Comparison of ENCODE assay signal across 8 cellular contexts in the genomic region with DNA sequence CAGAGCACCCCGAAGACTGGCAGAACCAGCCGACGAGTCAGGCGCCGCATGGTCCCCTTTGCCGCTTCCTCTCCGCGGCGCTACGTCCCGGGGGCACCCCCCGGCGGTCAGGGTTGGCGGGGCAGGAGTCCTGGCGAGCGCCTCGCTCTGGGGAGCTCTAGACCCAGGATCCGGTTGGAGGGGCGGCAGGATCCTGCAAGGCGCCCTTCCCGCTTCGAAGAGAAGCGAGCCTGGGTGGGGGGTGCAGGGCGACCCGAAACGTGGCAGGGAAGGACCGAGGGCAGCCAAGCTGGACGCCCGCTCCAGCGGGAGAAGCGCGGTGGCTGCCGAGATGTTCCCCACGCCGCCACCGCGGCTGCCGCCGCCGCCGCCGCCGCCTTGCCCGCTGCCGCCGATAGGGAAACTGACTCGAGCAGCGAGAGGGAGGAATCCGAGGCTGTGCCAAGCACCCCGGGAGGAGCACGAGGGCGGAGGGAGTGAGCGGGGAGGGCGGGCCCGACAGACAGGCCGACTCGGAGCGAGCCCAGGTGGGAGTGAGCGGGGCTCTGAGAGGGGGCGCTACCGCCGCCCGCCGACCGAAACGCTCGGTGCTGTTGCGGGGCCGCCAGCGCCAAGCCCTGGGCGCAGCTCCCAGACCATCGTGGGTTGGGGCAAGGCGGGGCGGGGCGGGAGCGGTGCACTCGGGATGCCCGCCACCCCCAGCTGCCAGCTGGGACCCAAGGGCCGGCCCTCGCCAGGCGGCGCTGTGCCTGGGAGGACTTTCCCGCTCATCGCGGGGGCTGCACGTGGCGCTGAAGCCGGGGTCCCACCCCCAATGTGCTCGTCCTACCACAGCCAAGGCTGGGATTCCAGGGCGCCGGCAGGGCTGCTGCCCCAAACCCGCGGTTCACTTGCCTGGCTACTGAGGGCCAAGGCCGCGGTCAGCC. TPM values are rescaled to one million over a fixed set of nuclear protein-coding genes. Genes with fewer than 3 reads are reported as not detected.
A peak's percentile ranks its signal among the peaks of the same experiment; 100 is the strongest.
DNase-seq lines count a peak whose midpoint lies in the region; ATAC-seq and TF ChIP-seq lines count a peak whose summit lies in the region.

A gene with protein sequence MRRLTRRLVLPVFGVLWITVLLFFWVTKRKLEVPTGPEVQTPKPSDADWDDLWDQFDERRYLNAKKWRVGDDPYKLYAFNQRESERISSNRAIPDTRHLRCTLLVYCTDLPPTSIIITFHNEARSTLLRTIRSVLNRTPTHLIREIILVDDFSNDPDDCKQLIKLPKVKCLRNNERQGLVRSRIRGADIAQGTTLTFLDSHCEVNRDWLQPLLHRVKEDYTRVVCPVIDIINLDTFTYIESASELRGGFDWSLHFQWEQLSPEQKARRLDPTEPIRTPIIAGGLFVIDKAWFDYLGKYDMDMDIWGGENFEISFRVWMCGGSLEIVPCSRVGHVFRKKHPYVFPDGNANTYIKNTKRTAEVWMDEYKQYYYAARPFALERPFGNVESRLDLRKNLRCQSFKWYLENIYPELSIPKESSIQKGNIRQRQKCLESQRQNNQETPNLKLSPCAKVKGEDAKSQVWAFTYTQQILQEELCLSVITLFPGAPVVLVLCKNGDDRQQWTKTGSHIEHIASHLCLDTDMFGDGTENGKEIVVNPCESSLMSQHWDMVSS (minus strand): TSS at position 404 of the 926 bp plus-strand sequence. CDS start 354 bp downstream, at position 50.

- H3F3A ChIP-seq in neural progenitor cell (ENCODE audit: low read depth), result peaks cover 12% of the 10 kb centered on the region

- peaks cover 12% of the 10 kb centered on the region for H3K4me1 ChIP-seq in neural progenitor cell
- H3K4me1 ChIP-seq in transverse colon, result peaks cover 5 to 20% (median 17%) of the 10 kb centered on the region in 4 donors
- no peaks in the 10 kb centered on the region for H3K4me1 ChIP-seq in SJCRH30

- H3K9ac ChIP-seq in neural progenitor cell, result no peak within 1 kb of the TSS

- DNase-seq in CD14-positive monocyte (ENCODE audit: low spot score) (peak; percentile 55), NCI-H345 treated with DMSO at 0.1 percent for 48 hours (lab: John Stamatoyannopoulos, UW; ENCODE audit: unreplicated experiment) (peak; percentile 6), globus pallidus (ENCODE audit: low spot score) (peak; percentile 29), neural progenitor cell (ENCODE audit: low spot score) (peak; percentile 78), transverse colon (peak; percentile 32), SJCRH30 (no peak)
- DNase-seq in activated naive CD4-positive, alpha-beta T cell treated with anti-CD3 and anti-CD28 coated beads for 36 hours, result peak; percentile 68

- no peaks in the 10 kb centered on the region for H3K79me2 ChIP-seq in neural progenitor cell (ENCODE audit: low read depth)

- peak within 1 kb of the TSS; percentile 48 for H3K4me3 ChIP-seq in neural progenitor cell
- peak within 1 kb of the TSS; percentile 16 to 54 (median 40) for H3K4me3 ChIP-seq in transverse colon
- no peak within 1 kb of the TSS for H3K4me3 ChIP-seq in SJCRH30

- H3K27me3 ChIP-seq in neural progenitor cell, result peaks cover 75% of the 10 kb centered on the region
- H3K27me3 ChIP-seq in transverse colon, result peaks cover 59% of the 10 kb centered on the region
- H3K27me3 ChIP-seq in SJCRH30, result peaks cover 18% of the 10 kb centered on the region

- in situ Hi-C loops in transverse colon (cut with MboI; ENCODE audit: low pct_ligation_motif_present in 1 of 4, low pct_unique_long_range_greater_than_20kb in 1 of 4, low sequenced_read_pairs in 3 of 4), result no loop called here

- no peak for TF ChIP-seq POLR2A in transverse colon (IDR thresholded peaks at IDR 0.05)

- peak within 1 kb of the TSS; percentile 64 for H3K4me2 ChIP-seq in neural progenitor cell

- peak; percentile 13 for TF ChIP-seq CTCF in CD14-positive monocyte (IDR thresholded peaks at IDR 0.05)
- peak; percentile 56 for TF ChIP-seq CTCF in neural progenitor cell (IDR thresholded peaks at IDR 0.05)
- peak in 3 of 5 experiments; percentile 15 to 23 (median 22) for TF ChIP-seq CTCF in transverse colon (IDR thresholded peaks at IDR 0.05)

- peak within 1 kb of the TSS; percentile 30 for H2AFZ ChIP-seq in neural progenitor cell (replicated peaks)

- 2% methylated on average over 74 of the region's 95 CpGs; no CpG with 5 or more reads in 1 of the 2 donors for WGBS in transverse colon (ENCODE audit: low coverage in 1 of 2), 2 donors

- peak; percentile 62 for ATAC-seq in GM21367 (IDR thresholded peaks at IDR 0.05; ENCODE audit: unreplicated experiment)

- H3K4me3 Mint-ChIP-seq in CD14-positive monocyte (peak within 1 kb of the TSS; percentile 70 to 91), neural progenitor cell (peak within 1 kb of the TSS; percentile 82)
- H3K4me3 Mint-ChIP-seq in activated naive CD4-positive, alpha-beta T cell treated with anti-CD3 and anti-CD28 coated beads for 36 hours, result peak within 1 kb of the TSS; percentile 68

- H3K27ac ChIP-seq in neural progenitor cell (no peak within 1 kb of the TSS), transverse colon (no peak within 1 kb of the TSS), SJCRH30 (no peak within 1 kb of the TSS)

- H3K4me1 Mint-ChIP-seq in CD14-positive monocyte (peaks cover 11% of the 10 kb centered on the region), neural progenitor cell (peaks cover 6% of the 10 kb centered on the region)
- H3K4me1 Mint-ChIP-seq in activated naive CD4-positive, alpha-beta T cell treated with anti-CD3 and anti-CD28 coated beads for 36 hours (ENCODE audit: low read depth), result peaks cover 6% of the 10 kb centered on the region

- H3K27me3 Mint-ChIP-seq in CD14-positive monocyte (ENCODE audit: low read depth in 3 of 3), result peaks cover 23 to 40% (median 34%) of the 10 kb centered on the region in 3 donors
- H3K27me3 Mint-ChIP-seq in activated naive CD4-positive, alpha-beta T cell treated with anti-CD3 and anti-CD28 coated beads for 36 hours (ENCODE audit: low read depth), result peaks cover 51% of the 10 kb centered on the region
- H3K27me3 Mint-ChIP-seq in neural progenitor cell (ENCODE audit: insufficient read depth, low read depth), result peaks cover 41% of the 10 kb centered on the region

- TF ChIP-seq EP300 in transverse colon (IDR thresholded peaks at IDR 0.05; ENCODE audit: low read depth), result no peak

- H3K9me3 ChIP-seq in neural progenitor cell (ENCODE audit: low read depth) (no peaks in the 10 kb centered on the region), transverse colon (no peaks in the 10 kb centered on the region), SJCRH30 (replicated peaks) (no peaks in the 10 kb centered on the region)

- peaks cover 0 to 2% of the 10 kb centered on the region in 2 donors for H3K36me3 Mint-ChIP-seq in CD14-positive monocyte
- no peaks in the 10 kb centered on the region for H3K36me3 Mint-ChIP-seq in activated naive CD4-positive, alpha-beta T cell treated with anti-CD3 and anti-CD28 coated beads for 36 hours (ENCODE audit: low read depth)
- H3K36me3 Mint-ChIP-seq in neural progenitor cell, result no peaks in the 10 kb centered on the region

- no peak within 1 kb of the TSS for H3K27ac Mint-ChIP-seq in CD14-positive monocyte
- no peak within 1 kb of the TSS for H3K27ac Mint-ChIP-seq in activated naive CD4-positive, alpha-beta T cell treated with anti-CD3 and anti-CD28 coated beads for 36 hours
- no peak within 1 kb of the TSS for H3K27ac Mint-ChIP-seq in neural progenitor cell

- H3K9me3 Mint-ChIP-seq in CD14-positive monocyte, result peaks cover 0 to 4% (median 0%) of the 10 kb centered on the region in 7 donors
- no peaks in the 10 kb centered on the region for H3K9me3 Mint-ChIP-seq in activated naive CD4-positive, alpha-beta T cell treated with anti-CD3 and anti-CD28 coated beads for 36 hours
- no peaks in the 10 kb centered on the region for H3K9me3 Mint-ChIP-seq in neural progenitor cell

- intact Hi-C loops in CD14-positive monocyte (cut with micrococcal nuclease) (no loop called here), transverse colon (cut with DNase I; ENCODE audit: low total_unique reads) (no loop called here)
- intact Hi-C loops in activated naive CD4-positive, alpha-beta T cell treated with anti-CD3 and anti-CD28 coated beads for 36 hours (cut with micrococcal nuclease), result loop anchor here (1.0 to 10.0 kb wide), 4 partner anchors 32 to 973 kb away; no protein-coding TSS in a partner anchor

- CTCF ChIA-PET in activated naive CD4-positive, alpha-beta T cell treated with anti-CD3 and anti-CD28 coated beads for 36 hours (lab: Charles Lee), result interaction anchor here (0.6 to 1.5 kb wide), 8 partner anchors 11 to 428 kb away, joined by 3 to 5 read pairs (median 3); no protein-coding TSS in a partner anchor

- H3K36me3 ChIP-seq in neural progenitor cell (no peaks in the 10 kb centered on the region), transverse colon (no peaks in the 10 kb centered on the region), SJCRH30 (no peaks in the 10 kb centered on the region)

- H4K20me1 ChIP-seq in neural progenitor cell (ENCODE audit: low read depth), result peaks cover 3% of the 10 kb centered on the region

RNA-seq across cellular contexts. Expression of the gene that starts here (rescaled TPM):
- under 1 TPM in 1 of 2 donors, not detected in 1; 0.33 TPM for polyA plus RNA-seq in CD14-positive monocyte
- total RNA-seq in activated naive CD4-positive, alpha-beta T cell treated with anti-CD3 and anti-CD28 coated beads for 36 hours, result 1 to 10 TPM; 1.1 to 1.5 TPM
- total RNA-seq in neural progenitor cell (ENCODE audit: low replicate concordance) (6.0 and 6.4 TPM in 2 replicates), transverse colon (under 1 TPM in 1 of 4 donors, not detected in 3; 1.00 TPM)
- total RNA-seq in SJCRH30 (2014; rRNA removed; shearing (Covaris generic)), result not detected in 2 replicates

Comparison
In these comparisons a context has a peak if more than half of its experiments do, and no peak if none do; other contexts are left out.
1. Peak in DNase-seq in CD14-positive monocyte; RNA of the gene not detected or under 1 TPM.
2. Peak in DNase-seq and H3K4me3 ChIP-seq in transverse colon; RNA of the gene not detected or under 1 TPM.
3. DNase-seq: peak in NCI-H345 treated with DMSO at 0.1 percent for 48 hours (single experiment), activated naive CD4-positive, alpha-beta T cell treated with anti-CD3 and anti-CD28 coated beads for 36 hours (single experiment), globus pallidus (single experiment) and neural progenitor cell (single experiment); none in SJCRH30 (0 of 2).
4. Peak in every context shown above with its lines, with median percentiles within 50 percentile points of each other: H3K4me3 Mint-ChIP-seq and CTCF ChIP-seq.